2 cellular contexts compared by ENCODE assay signal in the genomic region with DNA sequence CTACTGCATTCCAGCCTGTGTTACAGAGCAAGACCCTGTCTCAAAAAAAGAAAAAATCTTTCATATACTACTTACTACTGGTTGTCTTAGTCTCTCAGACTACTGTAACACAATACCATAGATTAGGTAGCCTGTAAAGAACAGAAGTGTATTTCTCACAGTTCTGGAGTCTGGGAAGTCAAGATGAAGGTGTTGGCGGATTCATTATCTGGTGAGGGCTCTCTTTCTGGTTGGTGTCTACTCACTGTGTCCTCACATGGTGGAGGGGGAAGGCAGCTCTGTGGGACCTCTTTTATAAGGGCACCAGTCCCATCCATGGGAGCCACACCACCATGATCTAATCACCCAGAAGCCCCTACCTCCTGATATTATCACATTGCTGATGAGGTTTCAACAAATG.
TF ChIP-seq lines count a peak whose summit lies in the region.

No MANE protein-coding gene starts in this region.

TF ChIP-seq in GM23338, 12 proteins besides CTCF, POLR2A, EP300 and RAD21 (continues in another document):
- no peak for TF ChIP-seq EZH2 (IDR thresholded peaks at IDR 0.05; ENCODE audit: low read depth, unreplicated experiment)
- no peak for TF ChIP-seq EZH2phosphoT487 (IDR thresholded peaks at IDR 0.05; ENCODE audit: unreplicated experiment)
- TF ChIP-seq, protein P1, sequence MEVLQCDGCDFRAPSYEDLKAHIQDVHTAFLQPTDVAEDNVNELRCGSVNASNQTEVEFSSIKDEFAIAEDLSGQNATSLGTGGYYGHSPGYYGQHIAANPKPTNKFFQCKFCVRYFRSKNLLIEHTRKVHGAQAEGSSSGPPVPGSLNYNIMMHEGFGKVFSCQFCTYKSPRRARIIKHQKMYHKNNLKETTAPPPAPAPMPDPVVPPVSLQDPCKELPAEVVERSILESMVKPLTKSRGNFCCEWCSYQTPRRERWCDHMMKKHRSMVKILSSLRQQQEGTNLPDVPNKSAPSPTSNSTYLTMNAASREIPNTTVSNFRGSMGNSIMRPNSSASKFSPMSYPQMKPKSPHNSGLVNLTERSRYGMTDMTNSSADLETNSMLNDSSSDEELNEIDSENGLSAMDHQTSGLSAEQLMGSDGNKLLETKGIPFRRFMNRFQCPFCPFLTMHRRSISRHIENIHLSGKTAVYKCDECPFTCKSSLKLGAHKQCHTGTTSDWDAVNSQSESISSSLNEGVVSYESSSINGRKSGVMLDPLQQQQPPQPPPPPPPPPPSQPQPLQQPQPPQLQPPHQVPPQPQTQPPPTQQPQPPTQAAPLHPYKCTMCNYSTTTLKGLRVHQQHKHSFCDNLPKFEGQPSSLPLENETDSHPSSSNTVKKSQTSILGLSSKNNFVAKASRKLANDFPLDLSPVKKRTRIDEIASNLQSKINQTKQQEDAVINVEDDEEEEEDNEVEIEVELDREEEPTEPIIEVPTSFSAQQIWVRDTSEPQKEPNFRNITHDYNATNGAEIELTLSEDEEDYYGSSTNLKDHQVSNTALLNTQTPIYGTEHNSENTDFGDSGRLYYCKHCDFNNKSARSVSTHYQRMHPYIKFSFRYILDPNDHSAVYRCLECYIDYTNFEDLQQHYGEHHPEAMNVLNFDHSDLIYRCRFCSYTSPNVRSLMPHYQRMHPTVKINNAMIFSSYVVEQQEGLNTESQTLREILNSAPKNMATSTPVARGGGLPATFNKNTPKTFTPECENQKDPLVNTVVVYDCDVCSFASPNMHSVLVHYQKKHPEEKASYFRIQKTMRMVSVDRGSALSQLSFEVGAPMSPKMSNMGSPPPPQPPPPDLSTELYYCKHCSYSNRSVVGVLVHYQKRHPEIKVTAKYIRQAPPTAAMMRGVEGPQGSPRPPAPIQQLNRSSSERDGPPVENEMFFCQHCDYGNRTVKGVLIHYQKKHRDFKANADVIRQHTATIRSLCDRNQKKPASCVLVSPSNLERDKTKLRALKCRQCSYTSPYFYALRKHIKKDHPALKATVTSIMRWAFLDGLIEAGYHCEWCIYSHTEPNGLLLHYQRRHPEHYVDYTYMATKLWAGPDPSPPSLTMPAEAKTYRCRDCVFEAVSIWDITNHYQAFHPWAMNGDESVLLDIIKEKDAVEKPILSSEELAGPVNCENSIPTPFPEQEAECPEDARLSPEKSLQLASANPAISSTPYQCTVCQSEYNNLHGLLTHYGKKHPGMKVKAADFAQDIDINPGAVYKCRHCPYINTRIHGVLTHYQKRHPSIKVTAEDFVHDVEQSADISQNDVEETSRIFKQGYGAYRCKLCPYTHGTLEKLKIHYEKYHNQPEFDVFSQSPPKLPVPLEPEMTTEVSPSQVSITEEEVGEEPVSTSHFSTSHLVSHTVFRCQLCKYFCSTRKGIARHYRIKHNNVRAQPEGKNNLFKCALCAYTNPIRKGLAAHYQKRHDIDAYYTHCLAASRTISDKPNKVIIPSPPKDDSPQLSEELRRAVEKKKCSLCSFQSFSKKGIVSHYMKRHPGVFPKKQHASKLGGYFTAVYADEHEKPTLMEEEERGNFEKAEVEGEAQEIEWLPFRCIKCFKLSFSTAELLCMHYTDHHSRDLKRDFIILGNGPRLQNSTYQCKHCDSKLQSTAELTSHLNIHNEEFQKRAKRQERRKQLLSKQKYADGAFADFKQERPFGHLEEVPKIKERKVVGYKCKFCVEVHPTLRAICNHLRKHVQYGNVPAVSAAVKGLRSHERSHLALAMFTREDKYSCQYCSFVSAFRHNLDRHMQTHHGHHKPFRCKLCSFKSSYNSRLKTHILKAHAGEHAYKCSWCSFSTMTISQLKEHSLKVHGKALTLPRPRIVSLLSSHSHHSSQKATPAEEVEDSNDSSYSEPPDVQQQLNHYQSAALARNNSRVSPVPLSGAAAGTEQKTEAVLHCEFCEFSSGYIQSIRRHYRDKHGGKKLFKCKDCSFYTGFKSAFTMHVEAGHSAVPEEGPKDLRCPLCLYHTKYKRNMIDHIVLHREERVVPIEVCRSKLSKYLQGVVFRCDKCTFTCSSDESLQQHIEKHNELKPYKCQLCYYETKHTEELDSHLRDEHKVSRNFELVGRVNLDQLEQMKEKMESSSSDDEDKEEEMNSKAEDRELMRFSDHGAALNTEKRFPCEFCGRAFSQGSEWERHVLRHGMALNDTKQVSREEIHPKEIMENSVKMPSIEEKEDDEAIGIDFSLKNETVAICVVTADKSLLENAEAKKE (CRISPR knock-in tag; IDR thresholded peaks at IDR 0.05) = no peak
- no peak for TF ChIP-seq ZNF331 (CRISPR knock-in tag; IDR thresholded peaks at IDR 0.05; ENCODE audit: low read depth)
- TF ChIP-seq ZNF114 (CRISPR knock-in tag; IDR thresholded peaks at IDR 0.05) = no peak
- no peak for TF ChIP-seq JUNB (IDR thresholded peaks at IDR 0.05; ENCODE audit: unreplicated experiment)
- no peak for TF ChIP-seq CREB1 (CRISPR knock-in tag; IDR thresholded peaks at IDR 0.05; ENCODE audit: low read depth)
- TF ChIP-seq POLR2AphosphoS5 (IDR thresholded peaks at IDR 0.05; ENCODE audit: low read depth) = no peak
- TF ChIP-seq, protein P2, sequence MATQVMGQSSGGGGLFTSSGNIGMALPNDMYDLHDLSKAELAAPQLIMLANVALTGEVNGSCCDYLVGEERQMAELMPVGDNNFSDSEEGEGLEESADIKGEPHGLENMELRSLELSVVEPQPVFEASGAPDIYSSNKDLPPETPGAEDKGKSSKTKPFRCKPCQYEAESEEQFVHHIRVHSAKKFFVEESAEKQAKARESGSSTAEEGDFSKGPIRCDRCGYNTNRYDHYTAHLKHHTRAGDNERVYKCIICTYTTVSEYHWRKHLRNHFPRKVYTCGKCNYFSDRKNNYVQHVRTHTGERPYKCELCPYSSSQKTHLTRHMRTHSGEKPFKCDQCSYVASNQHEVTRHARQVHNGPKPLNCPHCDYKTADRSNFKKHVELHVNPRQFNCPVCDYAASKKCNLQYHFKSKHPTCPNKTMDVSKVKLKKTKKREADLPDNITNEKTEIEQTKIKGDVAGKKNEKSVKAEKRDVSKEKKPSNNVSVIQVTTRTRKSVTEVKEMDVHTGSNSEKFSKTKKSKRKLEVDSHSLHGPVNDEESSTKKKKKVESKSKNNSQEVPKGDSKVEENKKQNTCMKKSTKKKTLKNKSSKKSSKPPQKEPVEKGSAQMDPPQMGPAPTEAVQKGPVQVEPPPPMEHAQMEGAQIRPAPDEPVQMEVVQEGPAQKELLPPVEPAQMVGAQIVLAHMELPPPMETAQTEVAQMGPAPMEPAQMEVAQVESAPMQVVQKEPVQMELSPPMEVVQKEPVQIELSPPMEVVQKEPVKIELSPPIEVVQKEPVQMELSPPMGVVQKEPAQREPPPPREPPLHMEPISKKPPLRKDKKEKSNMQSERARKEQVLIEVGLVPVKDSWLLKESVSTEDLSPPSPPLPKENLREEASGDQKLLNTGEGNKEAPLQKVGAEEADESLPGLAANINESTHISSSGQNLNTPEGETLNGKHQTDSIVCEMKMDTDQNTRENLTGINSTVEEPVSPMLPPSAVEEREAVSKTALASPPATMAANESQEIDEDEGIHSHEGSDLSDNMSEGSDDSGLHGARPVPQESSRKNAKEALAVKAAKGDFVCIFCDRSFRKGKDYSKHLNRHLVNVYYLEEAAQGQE (IDR thresholded peaks at IDR 0.05; ENCODE audit: unreplicated experiment) = no peak
- TF ChIP-seq, protein P3, sequence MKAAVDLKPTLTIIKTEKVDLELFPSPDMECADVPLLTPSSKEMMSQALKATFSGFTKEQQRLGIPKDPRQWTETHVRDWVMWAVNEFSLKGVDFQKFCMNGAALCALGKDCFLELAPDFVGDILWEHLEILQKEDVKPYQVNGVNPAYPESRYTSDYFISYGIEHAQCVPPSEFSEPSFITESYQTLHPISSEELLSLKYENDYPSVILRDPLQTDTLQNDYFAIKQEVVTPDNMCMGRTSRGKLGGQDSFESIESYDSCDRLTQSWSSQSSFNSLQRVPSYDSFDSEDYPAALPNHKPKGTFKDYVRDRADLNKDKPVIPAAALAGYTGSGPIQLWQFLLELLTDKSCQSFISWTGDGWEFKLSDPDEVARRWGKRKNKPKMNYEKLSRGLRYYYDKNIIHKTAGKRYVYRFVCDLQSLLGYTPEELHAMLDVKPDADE (IDR thresholded peaks at IDR 0.05) = no peak

TF ChIP-seq in IMR-90, 13 proteins besides CTCF, POLR2A, EP300 and RAD21:
- TF ChIP-seq, protein P4, sequence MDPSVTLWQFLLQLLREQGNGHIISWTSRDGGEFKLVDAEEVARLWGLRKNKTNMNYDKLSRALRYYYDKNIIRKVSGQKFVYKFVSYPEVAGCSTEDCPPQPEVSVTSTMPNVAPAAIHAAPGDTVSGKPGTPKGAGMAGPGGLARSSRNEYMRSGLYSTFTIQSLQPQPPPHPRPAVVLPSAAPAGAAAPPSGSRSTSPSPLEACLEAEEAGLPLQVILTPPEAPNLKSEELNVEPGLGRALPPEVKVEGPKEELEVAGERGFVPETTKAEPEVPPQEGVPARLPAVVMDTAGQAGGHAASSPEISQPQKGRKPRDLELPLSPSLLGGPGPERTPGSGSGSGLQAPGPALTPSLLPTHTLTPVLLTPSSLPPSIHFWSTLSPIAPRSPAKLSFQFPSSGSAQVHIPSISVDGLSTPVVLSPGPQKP (IDR thresholded peaks at IDR 0.05; ENCODE audit: borderline replicate concordance, low read depth, low read length) = no peak
- TF ChIP-seq, protein P5, sequence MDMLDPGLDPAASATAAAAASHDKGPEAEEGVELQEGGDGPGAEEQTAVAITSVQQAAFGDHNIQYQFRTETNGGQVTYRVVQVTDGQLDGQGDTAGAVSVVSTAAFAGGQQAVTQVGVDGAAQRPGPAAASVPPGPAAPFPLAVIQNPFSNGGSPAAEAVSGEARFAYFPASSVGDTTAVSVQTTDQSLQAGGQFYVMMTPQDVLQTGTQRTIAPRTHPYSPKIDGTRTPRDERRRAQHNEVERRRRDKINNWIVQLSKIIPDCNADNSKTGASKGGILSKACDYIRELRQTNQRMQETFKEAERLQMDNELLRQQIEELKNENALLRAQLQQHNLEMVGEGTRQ (IDR thresholded peaks at IDR 0.05; ENCODE audit: low read depth, low read length) = no peak
- TF ChIP-seq MAZ (IDR thresholded peaks at IDR 0.05; ENCODE audit: borderline replicate concordance, low read depth, low read length) (no peak), BHLHE40 (IDR thresholded peaks at IDR 0.05; ENCODE audit: low read depth, low read length) (no peak), RFX5 (IDR thresholded peaks at IDR 0.05; ENCODE audit: low read depth, low read length) (no peak), MXI1 (IDR thresholded peaks at IDR 0.05; ENCODE audit: borderline replicate concordance, low read depth, low read length) (no peak)
